ENCODE assay signal across 8 cellular contexts in genomic region chr6:1552296-1552761, GRCh38. TPM values are rescaled to one million over a fixed set of nuclear protein-coding genes. Genes with fewer than 3 reads are reported as not detected.
DNase-seq lines count a peak whose midpoint lies in the region; ATAC-seq and TF ChIP-seq lines count a peak whose summit lies in the region.

No MANE protein-coding gene starts in this region.

- no peaks in the 10 kb centered on the region for H3K36me3 ChIP-seq in SK-N-SH (replicated peaks in 1 of 2; ENCODE audit: control insufficient read depth in 1 of 2, insufficient read depth in 2 of 2, low read length in 1 of 2)

- peak; percentile 44 for TF ChIP-seq CTCF in AG04450 (IDR thresholded peaks at IDR 0.05; ENCODE audit: low read depth, low read length)
- TF ChIP-seq CTCF in GM13976 (IDR thresholded peaks at IDR 0.05; ENCODE audit: borderline replicate concordance, control extremely low read depth, extremely low read depth, insufficient read depth, missing control alignments), result no peak
- peak; percentile 32; the same call in 1 of the 2 replicates for TF ChIP-seq CTCF in SK-N-SH (IDR thresholded peaks at IDR 0.05)

- CTCF ChIA-PET in AG04450 (lab: Charles Lee) (interaction anchor here (0.5 to 1.3 kb wide), 11 partner anchors 8 to 311 kb away, joined by 3 to 5 read pairs (median 3); no protein-coding TSS in a partner anchor), SK-N-SH (lab: Yijun Ruan, JAX) (interaction anchor here (1.2 to 1.4 kb wide), 2 partner anchors 9 to 24 kb away, joined by 4 read pairs; no protein-coding TSS in a partner anchor)

- in situ Hi-C loops in GM13976 (cut with MboI; ENCODE audit: low sequenced_read_pairs, unreplicated experiment), result no loop called here

- H3K9ac ChIP-seq in SK-N-SH, result no peak overlapping the region

- H3K4me3 ChIP-seq in AG04450 (ENCODE audit: low read depth, low read length), result no peak overlapping the region
- H3K4me3 ChIP-seq in SK-N-SH (ENCODE audit: low read depth in 2 of 2, low read length in 1 of 2), result no peak overlapping the region

- intact Hi-C loops in posterior cingulate gyrus (cut with DNase I), result no loop called here

- no peak overlapping the region for H2AFZ ChIP-seq in SK-N-SH (ENCODE audit: low read depth)

- POLR2A ChIA-PET in AG04450 (lab: Yijun Ruan, JAX) (no interaction called here), SK-N-SH (lab: Yijun Ruan, JAX) (no interaction called here)

- H4K20me1 ChIP-seq in SK-N-SH (ENCODE audit: insufficient read depth), result no peaks in the 10 kb centered on the region

- no peak for DNase-seq in AG04450 (ENCODE audit: low read depth, low spot score)
- peak; percentile 52 for DNase-seq in GM13976 (ENCODE audit: low spot score)
- DNase-seq in SK-N-SH, result no peak
- DNase-seq in globus pallidus (ENCODE audit: low spot score), result peak; percentile 28
- DNase-seq in NCI-H345 (lab: John Stamatoyannopoulos, UW), result no peak
- no peak for DNase-seq in posterior cingulate gyrus
- DNase-seq in NCI-H1694 treated with DMSO at 0.1 percent for 48 hours (lab: John Stamatoyannopoulos, UW), result no peak

- no peaks in the 10 kb centered on the region for H3K9me3 ChIP-seq in AG04450 (ENCODE audit: control insufficient read depth, insufficient read depth, low read length)
- no peaks in the 10 kb centered on the region for H3K9me3 ChIP-seq in SK-N-SH

- ATAC-seq in GM18868 (IDR thresholded peaks at IDR 0.05; ENCODE audit: unreplicated experiment), result no peak

- H3K27ac ChIP-seq in AG04450 (ENCODE audit: low read depth, low read length), result no peak overlapping the region
- H3K27ac ChIP-seq in SK-N-SH (ENCODE audit: low read depth in 2 of 2, low read length in 1 of 2), result no peak overlapping the region

- no peak overlapping the region for H3K4me2 ChIP-seq in SK-N-SH

- H3K4me1 ChIP-seq in SK-N-SH (ENCODE audit: control insufficient read depth in 1 of 2, insufficient read depth in 2 of 2, low read depth in 1 of 2, low read length in 1 of 2), result no peaks in the 10 kb centered on the region

- H3F3A ChIP-seq in SK-N-SH (replicated peaks; ENCODE audit: insufficient read depth), result no peaks in the 10 kb centered on the region

- H3K27me3 ChIP-seq in AG04450 (ENCODE audit: control insufficient read depth, insufficient read depth, low read length), result peaks cover 8% of the 10 kb centered on the region
- peaks cover 33% of the 10 kb centered on the region; the same call in 1 of the 2 replicates for H3K27me3 ChIP-seq in SK-N-SH (ENCODE audit: insufficient read depth)

- TF ChIP-seq RAD21 in SK-N-SH (IDR thresholded peaks at IDR 0.05; ENCODE audit: low read length), result no peak

- WGBS in SK-N-SH (ENCODE audit: low lambda C conversion rate), result 20% methylated on average over 3 of the region's 4 CpGs

- TF ChIP-seq EP300 in SK-N-SH (IDR thresholded peaks at IDR 0.05; ENCODE audit: borderline replicate concordance in 1 of 2, low read depth in 1 of 2, low read length in 1 of 2), result no peak

- no peaks in the 10 kb centered on the region for H3K9me2 ChIP-seq in SK-N-SH

- H3K79me2 ChIP-seq in SK-N-SH (ENCODE audit: insufficient read depth), result no peaks in the 10 kb centered on the region

TF ChIP-seq in SK-N-SH, 30 proteins besides CTCF, POLR2A, EP300 and RAD21:
- no peak for TF ChIP-seq NRF1 (IDR thresholded peaks at IDR 0.05; ENCODE audit: low read depth, low read length)
- no peak for TF ChIP-seq EZH2phosphoT487 (IDR thresholded peaks at IDR 0.05; ENCODE audit: borderline replicate concordance, low read depth)
- TF ChIP-seq NFIC (IDR thresholded peaks at IDR 0.05; ENCODE audit: borderline replicate concordance), result no peak
- TF ChIP-seq TEAD4 (IDR thresholded peaks at IDR 0.05; ENCODE audit: borderline replicate concordance, insufficient read depth), result no peak
- TF ChIP-seq REST (IDR thresholded peaks at IDR 0.05; ENCODE audit: low read depth, low read length), result no peak

RNA-seq across cellular contexts. Expression of gene FOXC1, which starts 57.4 kb away (rescaled TPM):
- polyA plus RNA-seq in AG04450 (2011; rRNA removed) (3.0 and 3.7 TPM in 2 replicates), SK-N-SH (2012; rRNA removed) (3.6 and 4.3 TPM in 2 replicates)
- polyA minus RNA-seq in AG04450 (2011; rRNA and poly(A)+ RNA removed), result 2.5 and 2.8 TPM in 2 replicates
- polyA plus RNA-seq in SK-N-SH (2012; cell fraction: cytosol; rRNA removed), result 4.3 TPM in 2 replicates
- polyA plus RNA-seq in SK-N-SH (2012; cell fraction: nucleus; rRNA removed), result 5.0 and 5.6 TPM in 2 replicates

Comparison
In these comparisons a context has a peak if more than half of its experiments do, and no peak if none do; other contexts are left out.
1. DNase-seq: peak in GM13976 (single experiment) and globus pallidus (single experiment); none in AG04450 (single experiment), SK-N-SH (single experiment), NCI-H345 (single experiment), posterior cingulate gyrus (0 of 10) and NCI-H1694 treated with DMSO at 0.1 percent for 48 hours (single experiment).